ENCODE assay signal across 19 cellular contexts in genomic region chr5:20113930-20114329, GRCh38.
"Had no signal": no experiment of that assay in that cellular context is flagged by ENCODE, and none has a peak within 500 bp of the region (broad histone marks: within the 10 kb centered on the region; RNA-seq: fewer than 3 reads in every experiment).

No MANE protein-coding gene starts in this region.

- ATAC-seq: PC-3 had no signal

- H3K4me3 ChIP-seq: Peyer's patch, SJSA1 had no signal

- H3K9ac ChIP-seq: SK-N-SH had no signal

- H3K9me3 ChIP-seq: Peyer's patch, SJSA1, SK-N-SH had no signal

- H3K36me3 ChIP-seq: Peyer's patch, SJSA1 had no signal

- H3K4me2 ChIP-seq: SK-N-SH had no signal

- DNase-seq: Karpas-422, MM.1S, MV-4-11, NCI-H1105, NCI-H1436 treated with DMSO at 0.1 percent for 48 hours, NCI-H1694 treated with DMSO at 0.1 percent for 48 hours, NCI-H187 treated with DMSO at 0.1 percent for 48 hours, NCI-H2227 treated with DMSO at 0.1 percent for 48 hours, NCI-H524 treated with DMSO at 0.1 percent for 48 hours, NCI-H526 treated with DMSO at 0.1 percent for 48 hours, OCI-M1, PC-3, Peyer's patch, Right ventricle myocardium superior, RPMI8226, SK-N-SH, SW 1271, T-helper 1 cell had no signal

- H3K4me1 ChIP-seq: Peyer's patch, SJSA1 had no signal

- H3K27me3 ChIP-seq: Peyer's patch, SJSA1 had no signal

- H3K27ac ChIP-seq: Peyer's patch, SJSA1 had no signal
